8 cellular contexts compared by ENCODE assay signal in genomic region chr16:50153648-50154368, GRCh38. TPM values are rescaled to one million over a fixed set of nuclear protein-coding genes. Genes with fewer than 3 reads are reported as not detected.
DNase-seq lines count a peak whose midpoint lies in the region; ATAC-seq and TF ChIP-seq lines count a peak whose summit lies in the region.

No MANE protein-coding gene starts in this region.

- H3K9me3 Mint-ChIP-seq in stimulated activated naive B cell treated with anti-CD40 and anti-IgM and Interleukin-4, amounts not matched to agents 10 μg/mL and 1 μg/mL and 100 μg/mL, for 72 hours = no peaks in the 10 kb centered on the region

- no peak for TF ChIP-seq POLR2A in Peyer's patch (IDR thresholded peaks at IDR 0.05)

- no peaks in the 10 kb centered on the region for H3K9me3 ChIP-seq in Peyer's patch
- no peaks in the 10 kb centered on the region for H3K9me3 ChIP-seq in left lung

- peak overlapping the region; percentile 86 to 91 for H3K4me3 Mint-ChIP-seq in stimulated activated naive B cell treated with anti-CD40 and anti-IgM and Interleukin-4, amounts not matched to agents 10 μg/mL and 1 μg/mL and 100 μg/mL, for 72 hours

- ATAC-seq in HG02798 (IDR thresholded peaks at IDR 0.05; ENCODE audit: poor library complexity, unreplicated experiment) = peak; percentile 8
- ATAC-seq in left lung = no peak
- ATAC-seq in stimulated activated naive B cell treated with anti-CD40 and anti-IgM and Interleukin-4, amounts not matched to agents 10 μg/mL and 1 μg/mL and 100 μg/mL, for 72 hours (replicated peaks) = peak; percentile 5 to 10

- no peaks in the 10 kb centered on the region for H3K36me3 ChIP-seq in Peyer's patch
- H3K36me3 ChIP-seq in left lung = no peaks in the 10 kb centered on the region

- intact Hi-C loops in left lung (cut with DNase I) = loop anchor here in 1 of 2 donors (5.0 kb wide), 1 partner anchor 53 kb away; no protein-coding TSS in a partner anchor

- DNase-seq in activated CD4-positive, alpha-beta T cell treated with anti-CD3 and anti-CD28 coated beads for 48 hours = peak; percentile 52
- DNase-seq in activated CD4-positive, alpha-beta T cell treated with anti-CD3 and anti-CD28 coated beads for 4 hours = no peak
- DNase-seq in Peyer's patch (peak in 2 of 3 donors; percentile 39 to 64), cerebellar cortex (ENCODE audit: low spot score) (peak; percentile 27), left lung (peak; percentile 49 to 90), hippocampal formation (lab: John Stamatoyannopoulos, UW) (no peak)
- peak; percentile 13 for DNase-seq in stimulated activated naive B cell treated with anti-CD40 and anti-IgM and Interleukin-4, amounts not matched to agents 10 μg/mL and 1 μg/mL and 100 μg/mL, for 72 hours

- TF ChIP-seq CTCF in Peyer's patch (IDR thresholded peaks at IDR 0.05) (peak in 1 of 6 experiments; percentile 7), left lung (IDR thresholded peaks at IDR 0.05) (no peak)

- H3K36me3 Mint-ChIP-seq in stimulated activated naive B cell treated with anti-CD40 and anti-IgM and Interleukin-4, amounts not matched to agents 10 μg/mL and 1 μg/mL and 100 μg/mL, for 72 hours = peaks cover 0 to 14% of the 10 kb centered on the region in 2 donors

- peak overlapping the region; percentile 64 to 99 (median 84) for H3K4me3 ChIP-seq in Peyer's patch
- peak overlapping the region; percentile 80 to 90 for H3K4me3 ChIP-seq in left lung

- H3K27me3 ChIP-seq in Peyer's patch (no peaks in the 10 kb centered on the region), left lung (no peaks in the 10 kb centered on the region)

- peaks cover 30 to 43% of the 10 kb centered on the region in 2 donors for H3K4me1 Mint-ChIP-seq in stimulated activated naive B cell treated with anti-CD40 and anti-IgM and Interleukin-4, amounts not matched to agents 10 μg/mL and 1 μg/mL and 100 μg/mL, for 72 hours

- H3K27ac Mint-ChIP-seq in stimulated activated naive B cell treated with anti-CD40 and anti-IgM and Interleukin-4, amounts not matched to agents 10 μg/mL and 1 μg/mL and 100 μg/mL, for 72 hours = peak overlapping the region; percentile 84

- H3K27me3 Mint-ChIP-seq in stimulated activated naive B cell treated with anti-CD40 and anti-IgM and Interleukin-4, amounts not matched to agents 10 μg/mL and 1 μg/mL and 100 μg/mL, for 72 hours = no peaks in the 10 kb centered on the region

- H3K27ac ChIP-seq in Peyer's patch (peak overlapping the region; percentile 95 to 99 (median 97)), left lung (peak overlapping the region; percentile 85 to 97)

- peaks cover 0 to 36% (median 10%) of the 10 kb centered on the region in 4 donors for H3K4me1 ChIP-seq in Peyer's patch
- H3K4me1 ChIP-seq in left lung = peaks cover 18 to 40% of the 10 kb centered on the region in 2 donors

RNA-seq across cellular contexts. Expression of gene TENT4B, which starts 0.7 kb away (rescaled TPM):
- 10 to 100 TPM; 10.7 to 30.5 (median 24.7) TPM for total RNA-seq in Peyer's patch
- total RNA-seq in left lung = 10 to 100 TPM; 14.8 to 14.9 TPM

Comparison
In these comparisons a context has a peak if more than half of its experiments do, and no peak if none do; other contexts are left out.
1. DNase-seq: peak in activated CD4-positive, alpha-beta T cell treated with anti-CD3 and anti-CD28 coated beads for 48 hours (single experiment), Peyer's patch (2 of 3), cerebellar cortex (single experiment), left lung (2 of 2) and stimulated activated naive B cell treated with anti-CD40 and anti-IgM and Interleukin-4, amounts not matched to agents 10 μg/mL and 1 μg/mL and 100 μg/mL, for 72 hours (single experiment); none in activated CD4-positive, alpha-beta T cell treated with anti-CD3 and anti-CD28 coated beads for 4 hours (0 of 2) and hippocampal formation (0 of 2).